13 cellular contexts compared by ENCODE assay signal in the genomic region with DNA sequence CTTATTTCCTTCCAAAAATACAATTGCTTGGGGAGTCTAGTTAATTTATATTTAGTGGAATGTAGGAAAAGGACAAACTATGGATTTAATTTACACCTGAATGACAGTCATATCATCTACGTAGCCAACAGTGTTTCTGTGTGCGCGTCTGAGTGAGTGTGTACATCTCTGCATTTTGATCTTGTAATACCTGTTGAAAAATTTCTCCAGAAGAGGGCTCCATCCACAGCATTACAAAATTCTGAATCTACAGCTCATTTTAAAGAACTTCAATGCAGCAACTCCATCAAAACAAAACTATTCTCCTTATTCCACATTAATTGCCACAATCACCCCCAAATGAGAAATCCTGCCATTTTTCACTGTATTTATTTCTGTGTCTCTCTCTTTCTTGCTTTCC. TPM values are rescaled to one million over a fixed set of nuclear protein-coding genes. Genes with fewer than 3 reads are reported as not detected.
DNase-seq lines count a peak whose midpoint lies in the region; ATAC-seq, FAIRE-seq and TF ChIP-seq lines count a peak whose summit lies in the region.
"Had no signal": no experiment of that assay in that cellular context is flagged by ENCODE, and none has a peak within 500 bp of the region (broad histone marks: within the 10 kb centered on the region; RNA-seq: fewer than 3 reads in every experiment).

No MANE protein-coding gene starts in this region.

- H3K4me1 Mint-ChIP-seq in activated T-helper 1 cell treated with anti-CD3 and anti-CD28 coated beads, Interleukin-12 subunit alpha, Interleukin-12 subunit beta, Interleukin-2, Interleukin-4 antibody, amounts not matched to agents 30 ng/mL and 10 ng/mL and 1 ng/mL, durations not matched to agents 14 hours and 24 hours and 36 hours (ENCODE audit: low read depth): peaks cover 17% of the 10 kb centered on the region

- no peak overlapping the region for H3K4me3 ChIP-seq in AG10803 (ENCODE audit: low read length)
- no peak overlapping the region for H3K4me3 ChIP-seq in astrocyte of the spinal cord (ENCODE audit: low read depth, low read length)
- H3K4me3 ChIP-seq in right lobe of liver: no peak overlapping the region
- H3K4me3 ChIP-seq: upper lobe of right lung had no signal

- peaks cover 0 to 5% of the 10 kb centered on the region in 2 donors for H3K27me3 ChIP-seq in right lobe of liver

- no peak overlapping the region for H3K27ac ChIP-seq in right lobe of liver

- FAIRE-seq in HTR-8/SVneo (lab: Jason Lieb, UNC): peak; percentile 38

- H3K4me3 Mint-ChIP-seq in activated T-helper 1 cell treated with anti-CD3 and anti-CD28 coated beads, Interleukin-12 subunit alpha, Interleukin-12 subunit beta, Interleukin-2, Interleukin-4 antibody, amounts not matched to agents 30 ng/mL and 10 ng/mL and 1 ng/mL, durations not matched to agents 14 hours and 24 hours and 36 hours: no peak overlapping the region
- H3K4me3 Mint-ChIP-seq: naive thymus-derived CD4-positive, alpha-beta T cell had no signal

- H3K27ac Mint-ChIP-seq in activated T-helper 1 cell treated with anti-CD3 and anti-CD28 coated beads, Interleukin-12 subunit alpha, Interleukin-12 subunit beta, Interleukin-2, Interleukin-4 antibody, amounts not matched to agents 30 ng/mL and 10 ng/mL and 1 ng/mL, durations not matched to agents 14 hours and 24 hours and 36 hours: no peak overlapping the region
- H3K27ac Mint-ChIP-seq: naive thymus-derived CD4-positive, alpha-beta T cell had no signal

- TF ChIP-seq POLR2A in right lobe of liver (IDR thresholded peaks at IDR 0.05): no peak

- no peaks in the 10 kb centered on the region for H3K9me3 ChIP-seq in right lobe of liver
- H3K9me3 ChIP-seq: upper lobe of right lung had no signal

- H3K4me1 ChIP-seq in right lobe of liver: no peaks in the 10 kb centered on the region

- no peaks in the 10 kb centered on the region for H3K36me3 ChIP-seq in right lobe of liver
- H3K36me3 ChIP-seq: upper lobe of right lung had no signal

- TF ChIP-seq CTCF in AG10803 (conservative IDR thresholded peaks at IDR 0.05; ENCODE audit: low read length) (peak; percentile 42), astrocyte of the spinal cord (IDR thresholded peaks at IDR 0.05; ENCODE audit: low read depth, low read length) (peak; percentile 39), right lobe of liver (IDR thresholded peaks at IDR 0.05) (peak in 3 of 4 donors; percentile 9 to 26 (median 19)), GM10266 (IDR thresholded peaks at IDR 0.05; ENCODE audit: control insufficient read depth, insufficient read depth, low read depth, missing control alignments) (no peak)

- in situ Hi-C loops in astrocyte of the spinal cord (cut with HindIII; ENCODE audit: low sequenced_read_pairs): no loop called here

- no peaks in the 10 kb centered on the region for H3K9me3 Mint-ChIP-seq in activated T-helper 1 cell treated with anti-CD3 and anti-CD28 coated beads, Interleukin-12 subunit alpha, Interleukin-12 subunit beta, Interleukin-2, Interleukin-4 antibody, amounts not matched to agents 30 ng/mL and 10 ng/mL and 1 ng/mL, durations not matched to agents 14 hours and 24 hours and 36 hours

- no peaks in the 10 kb centered on the region for H3K36me3 Mint-ChIP-seq in activated T-helper 1 cell treated with anti-CD3 and anti-CD28 coated beads, Interleukin-12 subunit alpha, Interleukin-12 subunit beta, Interleukin-2, Interleukin-4 antibody, amounts not matched to agents 30 ng/mL and 10 ng/mL and 1 ng/mL, durations not matched to agents 14 hours and 24 hours and 36 hours (ENCODE audit: low read depth)
- H3K36me3 Mint-ChIP-seq: naive thymus-derived CD4-positive, alpha-beta T cell had no signal

- peaks cover 54% of the 10 kb centered on the region for H3K27me3 Mint-ChIP-seq in activated T-helper 1 cell treated with anti-CD3 and anti-CD28 coated beads, Interleukin-12 subunit alpha, Interleukin-12 subunit beta, Interleukin-2, Interleukin-4 antibody, amounts not matched to agents 30 ng/mL and 10 ng/mL and 1 ng/mL, durations not matched to agents 14 hours and 24 hours and 36 hours (ENCODE audit: insufficient read depth)

- WGBS in right lobe of liver (ENCODE audit: insufficient coverage, low coverage, low lambda C conversion rate, missing lambda C conversion rate): 60% methylated on average over 3 of the region's 3 CpGs

- intact Hi-C loops in right lobe of liver (cut with DNase I): no loop called here
- intact Hi-C loops in activated T-helper 1 cell treated with anti-CD3 and anti-CD28 coated beads, Interleukin-12 subunit alpha, Interleukin-12 subunit beta, Interleukin-2, Interleukin-4 antibody, amounts not matched to agents 30 ng/mL and 10 ng/mL and 1 ng/mL, durations not matched to agents 14 hours and 24 hours and 36 hours (cut with micrococcal nuclease): loop anchor here (1.0 to 2.0 kb wide), 2 partner anchors 41 to 584 kb away; no protein-coding TSS in a partner anchor

- DNase-seq in AG10803 (ENCODE audit: low read depth): peak; percentile 18
- no peak for DNase-seq in HTR-8/SVneo (ENCODE audit: insufficient read length, low spot score)
- DNase-seq in astrocyte of the spinal cord (ENCODE audit: low read depth, low spot score): peak; percentile 66
- DNase-seq in right lobe of liver: no peak
- DNase-seq in activated T-helper 1 cell treated with anti-CD3 and anti-CD28 coated beads, Interleukin-12 subunit alpha, Interleukin-12 subunit beta, Interleukin-2, Interleukin-4 antibody, amounts not matched to agents 30 ng/mL and 10 ng/mL and 1 ng/mL, durations not matched to agents 14 hours and 24 hours and 36 hours (ENCODE audit: low spot score): no peak
- no peak for DNase-seq in GM10266 (ENCODE audit: extremely low spot score)
- no peak for DNase-seq in T-helper 9 cell
- DNase-seq: activated naive CD4-positive, alpha-beta T cell treated with anti-CD3 and anti-CD28 coated beads, Interleukin-2, amount 50 U/mL, for 16 hours; DMS79 treated with DMSO at 0.1 percent for 48 hours; naive thymus-derived CD4-positive, alpha-beta T cell; NCI-H774; upper lobe of right lung had no signal

- ATAC-seq in right lobe of liver: no peak
- ATAC-seq in GM19397 (IDR thresholded peaks at IDR 0.05; ENCODE audit: unreplicated experiment): no peak
- ATAC-seq: naive thymus-derived CD4-positive, alpha-beta T cell; upper lobe of right lung had no signal

RNA-seq across cellular contexts. Expression of a gene that starts 3.9 kb away (rescaled TPM):
- 1 to 10 TPM in 2 of 6 experiments, under 1 TPM in 4; 0.13 to 4.6 (median 0.49) TPM for total RNA-seq in right lobe of liver
- not detected in 2 replicates for total RNA-seq in activated T-helper 1 cell treated with anti-CD3 and anti-CD28 coated beads, Interleukin-12 subunit alpha, Interleukin-12 subunit beta, Interleukin-2, Interleukin-4 antibody, amounts not matched to agents 30 ng/mL and 10 ng/mL and 1 ng/mL, durations not matched to agents 14 hours and 24 hours and 36 hours
- total RNA-seq: naive thymus-derived CD4-positive, alpha-beta T cell had no signal

Comparison
In these comparisons a context has a peak if more than half of its experiments do, and no peak if none do; other contexts are left out.
1. DNase-seq: peak in AG10803 (single experiment) and astrocyte of the spinal cord (single experiment); none in HTR-8/SVneo (single experiment), right lobe of liver (0 of 3), activated T-helper 1 cell treated with anti-CD3 and anti-CD28 coated beads, Interleukin-12 subunit alpha, Interleukin-12 subunit beta, Interleukin-2, Interleukin-4 antibody, amounts not matched to agents 30 ng/mL and 10 ng/mL and 1 ng/mL, durations not matched to agents 14 hours and 24 hours and 36 hours (single experiment), GM10266 (single experiment) and T-helper 9 cell (single experiment).